Comparison of ENCODE assay signal across 8 cellular contexts in the genomic region with DNA sequence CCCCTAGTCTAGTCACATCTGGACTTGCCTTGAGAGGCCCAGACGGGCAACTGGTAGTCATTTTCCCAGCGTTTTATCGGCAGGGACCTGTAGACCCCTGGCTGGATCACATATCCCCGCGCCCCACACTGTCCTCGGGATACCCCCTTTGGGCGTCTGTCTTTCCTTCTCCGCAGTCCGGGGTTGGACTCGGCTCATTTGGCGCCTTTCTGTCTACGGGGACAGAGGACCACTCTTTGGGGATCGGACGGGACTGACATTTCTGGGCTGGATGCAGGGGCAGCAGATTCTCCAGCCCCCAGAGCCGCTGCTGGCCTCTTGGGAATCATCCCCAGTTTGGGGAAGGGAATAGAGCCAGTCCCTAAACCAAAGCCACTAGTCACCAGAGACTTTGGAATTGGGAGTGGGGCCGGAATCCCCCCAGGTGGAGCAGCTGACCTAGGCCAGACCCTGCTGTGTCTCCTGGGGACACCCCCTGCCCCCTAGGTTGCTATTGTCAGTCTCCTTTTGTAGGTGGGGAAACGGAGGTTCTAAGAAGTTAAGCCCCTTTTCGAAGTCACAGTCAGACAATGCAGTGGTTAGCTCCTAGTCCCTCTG. TPM values are rescaled to one million over a fixed set of nuclear protein-coding genes. Genes with fewer than 3 reads are reported as not detected.
DNase-seq lines count a peak whose midpoint lies in the region; ATAC-seq, FAIRE-seq and TF ChIP-seq lines count a peak whose summit lies in the region.

No MANE protein-coding gene starts in this region.

- H3K4me3 Mint-ChIP-seq in activated naive CD8-positive, alpha-beta T cell treated with anti-CD3 and anti-CD28 coated beads for 36 hours, result peak overlapping the region; percentile 91

- CTCF ChIA-PET in A549 (lab: Yijun Ruan, JAX), result interaction anchor here (1.6 to 22.7 kb wide), 5 partner anchors 7 to 379 kb away, joined by 4 to 872 read pairs (median 7); no protein-coding TSS in a partner anchor

- TF ChIP-seq EP300 in A549 (IDR thresholded peaks at IDR 0.05) (no peak), suprapubic skin (IDR thresholded peaks at IDR 0.05) (no peak)

- TF ChIP-seq POLR2A in A549 (IDR thresholded peaks at IDR 0.05; ENCODE audit: low read length), result no peak
- no peak for TF ChIP-seq POLR2A in suprapubic skin (IDR thresholded peaks at IDR 0.05)

- H3K4me1 ChIP-seq in A549 (peaks cover 6% of the 10 kb centered on the region; the same call in 2 of the 3 replicates), keratinocyte (ENCODE audit: control insufficient read depth, extremely low read depth, insufficient read depth, low read length) (peaks cover 34% of the 10 kb centered on the region), suprapubic skin (peaks cover 30% of the 10 kb centered on the region)

- H4K20me1 ChIP-seq in keratinocyte (ENCODE audit: control insufficient read depth, extremely low read depth, insufficient read depth, low read length), result no peaks in the 10 kb centered on the region

- TF ChIP-seq RAD21 in A549 (conservative IDR thresholded peaks at IDR 0.05 in 1 of 2, IDR thresholded peaks at IDR 0.05 in 1 of 2), result no peak

- H3K27me3 ChIP-seq in keratinocyte (ENCODE audit: control insufficient read depth, extremely low read depth, insufficient read depth, low read length) (no peaks in the 10 kb centered on the region), suprapubic skin (no peaks in the 10 kb centered on the region)

- ATAC-seq in A549 (peak; percentile 17 to 61; a peak in 5 of 6 replicates), GM18868 (IDR thresholded peaks at IDR 0.05; ENCODE audit: unreplicated experiment) (no peak), left lobe of liver (no peak)

- H3K27ac Mint-ChIP-seq in activated naive CD8-positive, alpha-beta T cell treated with anti-CD3 and anti-CD28 coated beads for 36 hours, result peak overlapping the region; percentile 78

- H3K36me3 ChIP-seq in keratinocyte (ENCODE audit: control insufficient read depth in 2 of 2, extremely low read depth in 1 of 2, insufficient read depth in 2 of 2, low read length in 2 of 2) (no peaks in the 10 kb centered on the region), suprapubic skin (no peaks in the 10 kb centered on the region)

- dilution Hi-C loops in keratinocyte (cut with MboI; ENCODE audit: extremely low pct_ligation_motif_present, low sequenced_read_pairs), result no loop called here

- no peak for FAIRE-seq in A549 (lab: Jason Lieb, UNC)
- no peak for FAIRE-seq in keratinocyte (lab: Jason Lieb, UNC)

- H3K79me2 ChIP-seq in keratinocyte (ENCODE audit: control insufficient read depth, insufficient read depth, low read length), result peaks cover 32% of the 10 kb centered on the region

- peak overlapping the region; percentile 84 for H3K9ac ChIP-seq in keratinocyte (ENCODE audit: control insufficient read depth, extremely low read depth, insufficient read depth, low read length)

- no peaks in the 10 kb centered on the region for H3K9me3 Mint-ChIP-seq in activated naive CD8-positive, alpha-beta T cell treated with anti-CD3 and anti-CD28 coated beads for 36 hours

- TF ChIP-seq CTCF in A549 (IDR thresholded peaks at IDR 0.05) (no peak), HFF-Myc (IDR thresholded peaks at IDR 0.05; ENCODE audit: low read depth, low read length, missing control alignments) (no peak), keratinocyte (optimal IDR thresholded peaks at IDR 0.05 in 1 of 3, IDR thresholded peaks at IDR 0.05 in 1 of 3, conservative IDR thresholded peaks at IDR 0.05 in 1 of 3; ENCODE audit: extremely low read depth in 1 of 3, insufficient read depth in 2 of 3, low read length in 3 of 3) (no peak), suprapubic skin (IDR thresholded peaks at IDR 0.05) (no peak)

- H3K27ac ChIP-seq in A549 (peak overlapping the region; percentile 86 to 92), keratinocyte (ENCODE audit: control insufficient read depth, insufficient read depth, low read length) (peak overlapping the region; percentile 76), suprapubic skin (peak overlapping the region; percentile 35)

- H3K4me1 Mint-ChIP-seq in activated naive CD8-positive, alpha-beta T cell treated with anti-CD3 and anti-CD28 coated beads for 36 hours, result peaks cover 32% of the 10 kb centered on the region

- H3K4me2 ChIP-seq in A549, result peak overlapping the region; percentile 75
- H3K4me2 ChIP-seq in keratinocyte (ENCODE audit: control insufficient read depth, extremely low read depth, insufficient read depth, low read depth, low read length), result peak overlapping the region; percentile 82

- POLR2A ChIA-PET in A549 (lab: Yijun Ruan, JAX), result interaction anchor here (1.5 kb wide), 1 partner anchor 10 kb away, joined by 4 read pairs; no protein-coding TSS in a partner anchor

- H3K27me3 Mint-ChIP-seq in activated naive CD8-positive, alpha-beta T cell treated with anti-CD3 and anti-CD28 coated beads for 36 hours, result no peaks in the 10 kb centered on the region

- DNase-seq in A549 (ENCODE audit: low read depth in 1 of 2, low spot score in 1 of 2), result no peak
- DNase-seq in HFF-Myc (ENCODE audit: extremely low read depth, low read depth), result no peak
- no peak for DNase-seq in activated naive CD8-positive, alpha-beta T cell treated with anti-CD3 and anti-CD28 coated beads for 36 hours
- DNase-seq in keratinocyte (ENCODE audit: low read depth, low spot score), result no peak
- no peak for DNase-seq in suprapubic skin (ENCODE audit: low spot score in 2 of 2)
- DNase-seq in left lobe of liver (ENCODE audit: low spot score), result no peak
- no peak for DNase-seq in NOMO-1 (lab: John Stamatoyannopoulos, UW; ENCODE audit: unreplicated experiment in 2 of 2)

- 12% methylated on average over 17 of the region's 18 CpGs for WGBS in A549 (ENCODE audit: missing lambda C conversion rate)
- WGBS in suprapubic skin, result 15% methylated on average over 18 of the region's 18 CpGs

- H3K4me3 ChIP-seq in A549, result peak overlapping the region; percentile 75
- peak overlapping the region; percentile 86 for H3K4me3 ChIP-seq in HFF-Myc (replicated peaks; ENCODE audit: low read depth, low read length)
- H3K4me3 ChIP-seq in keratinocyte (ENCODE audit: control insufficient read depth in 2 of 3, extremely low read depth in 1 of 3, insufficient read depth in 2 of 3, low read depth in 1 of 3, low read length in 3 of 3), result peak overlapping the region; percentile 81 to 88 (median 87)
- peak overlapping the region; percentile 65 for H3K4me3 ChIP-seq in suprapubic skin

- peaks cover 7% of the 10 kb centered on the region for H3K9me1 ChIP-seq in keratinocyte (ENCODE audit: control insufficient read depth, extremely low read depth, insufficient read depth, low read length)

- H3K9me3 ChIP-seq in A549 (no peaks in the 10 kb centered on the region), keratinocyte (ENCODE audit: control insufficient read depth, low read depth, low read length) (no peaks in the 10 kb centered on the region), suprapubic skin (no peaks in the 10 kb centered on the region)

- peak overlapping the region; percentile 78 for H2AFZ ChIP-seq in keratinocyte (ENCODE audit: control insufficient read depth, low read length)

- peaks cover 17% of the 10 kb centered on the region for H3K36me3 Mint-ChIP-seq in activated naive CD8-positive, alpha-beta T cell treated with anti-CD3 and anti-CD28 coated beads for 36 hours

TF ChIP-seq in A549, 52 proteins besides CTCF, POLR2A, EP300 and RAD21:
- no peak for TF ChIP-seq JUN (IDR thresholded peaks at IDR 0.05)
- TF ChIP-seq, protein P1, sequence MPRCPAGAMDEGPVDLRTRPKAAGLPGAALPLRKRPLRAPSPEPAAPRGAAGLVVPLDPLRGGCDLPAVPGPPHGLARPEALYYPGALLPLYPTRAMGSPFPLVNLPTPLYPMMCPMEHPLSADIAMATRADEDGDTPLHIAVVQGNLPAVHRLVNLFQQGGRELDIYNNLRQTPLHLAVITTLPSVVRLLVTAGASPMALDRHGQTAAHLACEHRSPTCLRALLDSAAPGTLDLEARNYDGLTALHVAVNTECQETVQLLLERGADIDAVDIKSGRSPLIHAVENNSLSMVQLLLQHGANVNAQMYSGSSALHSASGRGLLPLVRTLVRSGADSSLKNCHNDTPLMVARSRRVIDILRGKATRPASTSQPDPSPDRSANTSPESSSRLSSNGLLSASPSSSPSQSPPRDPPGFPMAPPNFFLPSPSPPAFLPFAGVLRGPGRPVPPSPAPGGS (IDR thresholded peaks at IDR 0.05), result 0 out of 3 replicates have a peak, but pooled peaks have one; percentile 28

RNA-seq across cellular contexts. Expression of a gene that starts 0.7 kb away (rescaled TPM):
- 3.1 TPM in 2 replicates for polyA plus RNA-seq in A549 (2011; rRNA removed)
- polyA plus RNA-seq in A549 (2012; cell fraction: cytosol; rRNA removed), result 7.4 and 10.3 TPM in 2 replicates
- polyA plus RNA-seq in A549 (2012; cell fraction: nucleus; rRNA removed), result 17.2 and 21.2 TPM in 2 replicates
- 3.6 to 4.4 TPM (median 4.1 TPM) in 3 replicates for polyA plus RNA-seq in A549 (2017; fragmentation: RNase III; extraction: RNeasy Plus Mini Kit Qiagen cat#74134 plus additional on column Dnase treatment)
- 2.3 and 2.6 TPM in 2 replicates for polyA minus RNA-seq in A549 (2011; rRNA and poly(A)+ RNA removed)
- 10 to 100 TPM; 21.3 to 21.4 TPM for total RNA-seq in activated naive CD8-positive, alpha-beta T cell treated with anti-CD3 and anti-CD28 coated beads for 36 hours
- 12.3 to 15.5 TPM (median 13.2 TPM) in 3 replicates for polyA plus RNA-seq in keratinocyte
- polyA plus RNA-seq in keratinocyte (2011; ENCODE audit: low read depth), result 14.3 TPM
- 10.4 and 20.6 TPM in 2 replicates for polyA plus RNA-seq in keratinocyte (2011; cell fraction: cytosol; rRNA removed)
- polyA plus RNA-seq in keratinocyte (2011; cell fraction: nucleus; rRNA removed), result 29.0 and 34.2 TPM in 2 replicates
- 16.3 and 19.3 TPM in 2 replicates for polyA plus RNA-seq in keratinocyte (2012; ENCODE audit: low replicate concordance)
- 6.5 to 16.2 TPM (median 7.3 TPM) in 3 replicates for polyA minus RNA-seq in keratinocyte
- 18.2 TPM for polyA minus RNA-seq in keratinocyte (2011; cell fraction: cytosol; rRNA and poly(A)+ RNA removed)
- polyA minus RNA-seq in keratinocyte (2011; cell fraction: nucleus; rRNA and poly(A)+ RNA removed), result 6.3 and 7.7 TPM in 2 replicates
- 10 to 100 TPM; 16.9 to 57.0 (median 37.7) TPM for total RNA-seq in suprapubic skin
- 1.7 TPM for total RNA-seq in left lobe of liver

Comparison
In these comparisons a context has a peak if more than half of its experiments do, and no peak if none do; other contexts are left out.
1. ATAC-seq: peak in A549 (2 of 2); none in GM18868 (single experiment) and left lobe of liver (single experiment).
2. H3K27ac ChIP-seq: peak in every context shown above with its lines; median percentile 89 in A549; 76 in keratinocyte; 35 in suprapubic skin.
3. Peak in every context shown above with its lines, with median percentiles within 50 percentile points of each other: H3K4me3 ChIP-seq.